ENCODE assay signal across 34 cellular contexts in genomic region chr18:48116873-48117630, GRCh38.
"Had no signal": no experiment of that assay in that cellular context is flagged by ENCODE, and none has a peak within 500 bp of the region (broad histone marks: within the 10 kb centered on the region; RNA-seq: fewer than 3 reads in every experiment).

No MANE protein-coding gene starts in this region.

- H3K27ac ChIP-seq: adrenal gland, coronary artery, dorsolateral prefrontal cortex, WERI-Rb-1 had no signal

- H3K4me1 ChIP-seq: adrenal gland had no signal

- H3K9me3 Mint-ChIP-seq: activated B cell treated with CpG ODN at 0.5 μM for 24 hours; activated CD4-positive, alpha-beta memory T cell treated with anti-CD3 and anti-CD28 coated beads for 36 hours; activated naive CD4-positive, alpha-beta T cell treated with anti-CD3 and anti-CD28 coated beads for 36 hours; activated naive CD4-positive, alpha-beta T cell treated with anti-CD3 and anti-CD28 coated beads, Interleukin-2, amount 50 U/mL, for 24 hours; activated naive CD8-positive, alpha-beta T cell treated with anti-CD3 and anti-CD28 coated beads for 36 hours; activated naive CD8-positive, alpha-beta T cell treated with anti-CD3 and anti-CD28 coated beads, Interleukin-2, amount 50 U/mL, for 24 hours; activated T-helper 1 cell treated with anti-CD3 and anti-CD28 coated beads, Interleukin-12 subunit alpha, Interleukin-12 subunit beta, Interleukin-2, Interleukin-4 antibody, amounts not matched to agents 30 ng/mL and 10 ng/mL and 1 ng/mL, durations not matched to agents 14 hours and 24 hours and 36 hours; activated T-helper 2 cell treated with anti-CD3 and anti-CD28 coated beads, Interferon-gamma antibody, Interleukin-2, Interleukin-4, amounts not matched to agents 10 μg/mL and 5 μg/mL and 100 μg/mL, durations not matched to agents 14 hours and 24 hours and 36 hours; central memory CD8-positive, alpha-beta T cell; dendritic cell treated with granulocyte-macrophage colony-stimulating factor and Interleukin-4, amounts not matched to agents 40 ng/mL and 50 ng/mL, for 4 days; endodermal cell; T-cell; T-helper 1 cell treated with Interleukin-12 subunit alpha and Interleukin-12 subunit beta and Interleukin-4 antibody, amounts not matched to agents 30 μg/mL and 1 μg/mL, for 36 hours; T-helper 2 cell treated with Interferon-gamma antibody and Interleukin-4, amounts not matched to agents 5 μg/mL and 100 μg/mL, for 36 hours had no signal

- ATAC-seq: activated CD4-positive, CD25-positive, alpha-beta regulatory T cell treated with anti-CD3 and anti-CD28 coated beads, Interleukin-2, amount 50 U/mL, for 24 hours; activated CD8-positive, alpha-beta memory T cell treated with anti-CD3 and anti-CD28 coated beads, Interleukin-2, amount 10 ng/mL, durations not matched to agents 7 days and 5 days; activated CD8-positive, alpha-beta T cell treated with anti-CD3 and anti-CD28 coated beads, Interleukin-2, amount 10 ng/mL, durations not matched to agents 7 days and 5 days; esophagus mucosa; T-cell had no signal

- H3K4me3 ChIP-seq: adrenal gland, coronary artery, dorsolateral prefrontal cortex had no signal

- H3K27me3 ChIP-seq: adrenal gland, dorsolateral prefrontal cortex had no signal

- H3K36me3 Mint-ChIP-seq: activated CD4-positive, alpha-beta memory T cell treated with anti-CD3 and anti-CD28 coated beads for 36 hours; activated CD8-positive, alpha-beta memory T cell treated with anti-CD3 and anti-CD28 coated beads, Interleukin-2, amount 10 ng/mL, durations not matched to agents 7 days and 5 days; activated naive CD4-positive, alpha-beta T cell treated with anti-CD3 and anti-CD28 coated beads, Interleukin-2, amount 50 U/mL, for 24 hours; activated naive CD8-positive, alpha-beta T cell treated with anti-CD3 and anti-CD28 coated beads for 36 hours; brain; T-cell had no signal

- H3K27me3 Mint-ChIP-seq: activated naive CD4-positive, alpha-beta T cell treated with anti-CD3 and anti-CD28 coated beads, Interleukin-2, amount 50 U/mL, for 24 hours; activated naive CD8-positive, alpha-beta T cell treated with anti-CD3 and anti-CD28 coated beads for 36 hours; T-cell had no signal

- H3K27ac Mint-ChIP-seq: activated B cell treated with CpG ODN at 0.5 μM for 24 hours; activated CD4-positive, alpha-beta memory T cell treated with anti-CD3 and anti-CD28 coated beads for 36 hours; activated CD8-positive, alpha-beta memory T cell treated with anti-CD3 and anti-CD28 coated beads, Interleukin-2, amount 10 ng/mL, durations not matched to agents 7 days and 5 days; activated CD8-positive, alpha-beta T cell treated with anti-CD3 and anti-CD28 coated beads, Interleukin-2, amount 10 ng/mL, durations not matched to agents 7 days and 5 days; activated naive CD4-positive, alpha-beta T cell treated with anti-CD3 and anti-CD28 coated beads for 36 hours; activated naive CD4-positive, alpha-beta T cell treated with anti-CD3 and anti-CD28 coated beads, Interleukin-2, amount 50 U/mL, for 24 hours; activated naive CD8-positive, alpha-beta T cell treated with anti-CD3 and anti-CD28 coated beads for 36 hours; activated naive CD8-positive, alpha-beta T cell treated with anti-CD3 and anti-CD28 coated beads, Interleukin-2, amount 50 U/mL, for 24 hours; activated T-helper 1 cell treated with anti-CD3 and anti-CD28 coated beads, Interleukin-12 subunit alpha, Interleukin-12 subunit beta, Interleukin-2, Interleukin-4 antibody, amounts not matched to agents 30 ng/mL and 10 ng/mL and 1 ng/mL, durations not matched to agents 14 hours and 24 hours and 36 hours; activated T-helper 2 cell treated with anti-CD3 and anti-CD28 coated beads, Interferon-gamma antibody, Interleukin-2, Interleukin-4, amounts not matched to agents 10 μg/mL and 5 μg/mL and 100 μg/mL, durations not matched to agents 14 hours and 24 hours and 36 hours; dendritic cell treated with granulocyte-macrophage colony-stimulating factor and Interleukin-4, amounts not matched to agents 40 ng/mL and 50 ng/mL, for 4 days; endodermal cell; T-cell; T-helper 1 cell treated with Interleukin-12 subunit alpha and Interleukin-12 subunit beta and Interleukin-4 antibody, amounts not matched to agents 30 μg/mL and 1 μg/mL, for 36 hours; T-helper 2 cell treated with Interferon-gamma antibody and Interleukin-4, amounts not matched to agents 5 μg/mL and 100 μg/mL, for 36 hours had no signal

- H3K36me3 ChIP-seq: adrenal gland, WERI-Rb-1 had no signal

- H3K4me3 Mint-ChIP-seq: activated B cell treated with CpG ODN at 0.5 μM for 24 hours; activated CD4-positive, alpha-beta memory T cell treated with anti-CD3 and anti-CD28 coated beads for 36 hours; activated CD8-positive, alpha-beta memory T cell treated with anti-CD3 and anti-CD28 coated beads, Interleukin-2, amount 10 ng/mL, durations not matched to agents 7 days and 5 days; activated CD8-positive, alpha-beta T cell treated with anti-CD3 and anti-CD28 coated beads, Interleukin-2, amount 10 ng/mL, durations not matched to agents 7 days and 5 days; activated naive CD4-positive, alpha-beta T cell treated with anti-CD3 and anti-CD28 coated beads for 36 hours; activated naive CD4-positive, alpha-beta T cell treated with anti-CD3 and anti-CD28 coated beads, Interleukin-2, amount 50 U/mL, for 24 hours; activated naive CD8-positive, alpha-beta T cell treated with anti-CD3 and anti-CD28 coated beads for 36 hours; activated naive CD8-positive, alpha-beta T cell treated with anti-CD3 and anti-CD28 coated beads, Interleukin-2, amount 50 U/mL, for 24 hours; activated T-helper 1 cell treated with anti-CD3 and anti-CD28 coated beads, Interleukin-12 subunit alpha, Interleukin-12 subunit beta, Interleukin-2, Interleukin-4 antibody, amounts not matched to agents 30 ng/mL and 10 ng/mL and 1 ng/mL, durations not matched to agents 14 hours and 24 hours and 36 hours; brain; central memory CD8-positive, alpha-beta T cell; dendritic cell treated with granulocyte-macrophage colony-stimulating factor and Interleukin-4, amounts not matched to agents 40 ng/mL and 50 ng/mL, for 4 days; endodermal cell; T-cell; T-helper 1 cell treated with Interleukin-12 subunit alpha and Interleukin-12 subunit beta and Interleukin-4 antibody, amounts not matched to agents 30 μg/mL and 1 μg/mL, for 36 hours; T-helper 2 cell treated with Interferon-gamma antibody and Interleukin-4, amounts not matched to agents 5 μg/mL and 100 μg/mL, for 36 hours had no signal

- DNase-seq: activated B cell treated with CpG ODN at 0.5 μM for 24 hours; activated CD4-positive, alpha-beta memory T cell treated with anti-CD3 and anti-CD28 coated beads for 36 hours; activated CD4-positive, alpha-beta T cell treated with anti-CD3 and anti-CD28 coated beads for 48 hours; activated CD8-positive, alpha-beta memory T cell treated with anti-CD3 and anti-CD28 coated beads, Interleukin-2, amount 10 ng/mL, durations not matched to agents 7 days and 5 days; activated CD8-positive, alpha-beta memory T cell treated with anti-CD3 and anti-CD28 coated beads, Interleukin-2, amount 50 U/mL, for 4 hours; activated CD8-positive, alpha-beta T cell treated with anti-CD3 and anti-CD28 coated beads, Interleukin-2, amount 10 ng/mL, durations not matched to agents 7 days and 5 days; activated effector memory CD4-positive, alpha-beta T cell treated with anti-CD3 and anti-CD28 coated beads, Interleukin-2, amount 50 U/mL, for 16 hours; activated naive CD4-positive, alpha-beta T cell treated with anti-CD3 and anti-CD28 coated beads for 36 hours; activated naive CD8-positive, alpha-beta T cell treated with anti-CD3 and anti-CD28 coated beads for 36 hours; activated naive CD8-positive, alpha-beta T cell treated with anti-CD3 and anti-CD28 coated beads, Interleukin-2, amount 50 U/mL, for 24 hours; activated T-cell treated with anti-CD3 and anti-CD28 coated beads, Interleukin-2, amount 50 U/mL, for 1 hour; activated T-cell treated with anti-CD3 and anti-CD28 coated beads, Interleukin-2, amount 50 U/mL, for 48 hours; adrenal gland; amygdala; aorta; dorsolateral prefrontal cortex; effector memory CD4-positive, alpha-beta T cell; endodermal cell; foreskin fibroblast; head of caudate nucleus; T-cell; T1000; WERI-Rb-1 had no signal

- H3K9me3 ChIP-seq: adrenal gland had no signal

- H3K4me1 Mint-ChIP-seq: activated B cell treated with CpG ODN at 0.5 μM for 24 hours; activated CD8-positive, alpha-beta memory T cell treated with anti-CD3 and anti-CD28 coated beads, Interleukin-2, amount 10 ng/mL, durations not matched to agents 7 days and 5 days; activated naive CD4-positive, alpha-beta T cell treated with anti-CD3 and anti-CD28 coated beads, Interleukin-2, amount 50 U/mL, for 24 hours; activated naive CD8-positive, alpha-beta T cell treated with anti-CD3 and anti-CD28 coated beads for 36 hours; activated naive CD8-positive, alpha-beta T cell treated with anti-CD3 and anti-CD28 coated beads, Interleukin-2, amount 50 U/mL, for 24 hours; central memory CD8-positive, alpha-beta T cell; endodermal cell; T-cell had no signal
